Comparison of ENCODE assay signal across 2 cellular contexts in the genomic region with DNA sequence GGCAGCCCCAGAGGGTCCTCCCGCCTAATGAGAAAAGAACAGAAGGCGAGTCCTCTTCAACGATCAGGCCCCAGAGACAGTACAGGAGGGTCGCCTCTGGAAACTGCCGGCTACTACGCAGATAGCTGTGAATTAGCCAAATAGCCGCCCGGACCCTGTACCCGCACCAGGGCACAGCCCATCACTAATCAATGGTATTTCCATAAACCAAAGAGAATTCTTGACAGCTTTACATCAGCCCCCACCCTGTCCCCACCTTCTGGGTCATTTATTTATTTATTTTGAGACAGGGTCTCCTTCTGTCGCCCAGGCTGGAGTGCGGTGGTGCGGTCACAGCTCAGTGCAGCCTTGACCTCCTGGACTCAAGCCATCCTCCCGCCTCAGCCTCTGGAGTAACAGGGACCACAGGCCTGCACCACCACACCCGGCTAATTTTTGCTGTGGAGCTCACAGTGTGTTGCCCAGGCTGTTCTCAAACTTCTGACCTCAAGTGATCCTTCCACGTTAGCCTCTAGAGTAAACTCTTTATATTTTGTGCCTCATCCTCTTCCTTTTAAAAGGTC.
TF ChIP-seq lines count a peak whose summit lies in the region.

No MANE protein-coding gene starts in this region.

TF ChIP-seq in HCT116, 20 proteins besides CTCF, POLR2A, EP300 and RAD21 (continued from another document):
- TF ChIP-seq, protein P1, sequence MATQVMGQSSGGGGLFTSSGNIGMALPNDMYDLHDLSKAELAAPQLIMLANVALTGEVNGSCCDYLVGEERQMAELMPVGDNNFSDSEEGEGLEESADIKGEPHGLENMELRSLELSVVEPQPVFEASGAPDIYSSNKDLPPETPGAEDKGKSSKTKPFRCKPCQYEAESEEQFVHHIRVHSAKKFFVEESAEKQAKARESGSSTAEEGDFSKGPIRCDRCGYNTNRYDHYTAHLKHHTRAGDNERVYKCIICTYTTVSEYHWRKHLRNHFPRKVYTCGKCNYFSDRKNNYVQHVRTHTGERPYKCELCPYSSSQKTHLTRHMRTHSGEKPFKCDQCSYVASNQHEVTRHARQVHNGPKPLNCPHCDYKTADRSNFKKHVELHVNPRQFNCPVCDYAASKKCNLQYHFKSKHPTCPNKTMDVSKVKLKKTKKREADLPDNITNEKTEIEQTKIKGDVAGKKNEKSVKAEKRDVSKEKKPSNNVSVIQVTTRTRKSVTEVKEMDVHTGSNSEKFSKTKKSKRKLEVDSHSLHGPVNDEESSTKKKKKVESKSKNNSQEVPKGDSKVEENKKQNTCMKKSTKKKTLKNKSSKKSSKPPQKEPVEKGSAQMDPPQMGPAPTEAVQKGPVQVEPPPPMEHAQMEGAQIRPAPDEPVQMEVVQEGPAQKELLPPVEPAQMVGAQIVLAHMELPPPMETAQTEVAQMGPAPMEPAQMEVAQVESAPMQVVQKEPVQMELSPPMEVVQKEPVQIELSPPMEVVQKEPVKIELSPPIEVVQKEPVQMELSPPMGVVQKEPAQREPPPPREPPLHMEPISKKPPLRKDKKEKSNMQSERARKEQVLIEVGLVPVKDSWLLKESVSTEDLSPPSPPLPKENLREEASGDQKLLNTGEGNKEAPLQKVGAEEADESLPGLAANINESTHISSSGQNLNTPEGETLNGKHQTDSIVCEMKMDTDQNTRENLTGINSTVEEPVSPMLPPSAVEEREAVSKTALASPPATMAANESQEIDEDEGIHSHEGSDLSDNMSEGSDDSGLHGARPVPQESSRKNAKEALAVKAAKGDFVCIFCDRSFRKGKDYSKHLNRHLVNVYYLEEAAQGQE (IDR thresholded peaks at IDR 0.05; ENCODE audit: low read depth) = no peak
- TF ChIP-seq, protein P2, sequence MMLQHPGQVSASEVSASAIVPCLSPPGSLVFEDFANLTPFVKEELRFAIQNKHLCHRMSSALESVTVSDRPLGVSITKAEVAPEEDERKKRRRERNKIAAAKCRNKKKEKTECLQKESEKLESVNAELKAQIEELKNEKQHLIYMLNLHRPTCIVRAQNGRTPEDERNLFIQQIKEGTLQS (IDR thresholded peaks at IDR 0.05) = no peak
- no peak for TF ChIP-seq FOSL1 (IDR thresholded peaks at IDR 0.05; ENCODE audit: low read depth)
- TF ChIP-seq ZFX (IDR thresholded peaks at IDR 0.05) = no peak
- TF ChIP-seq SIN3A (IDR thresholded peaks at IDR 0.05; ENCODE audit: low read depth) = no peak
- no peak for TF ChIP-seq JUND (IDR thresholded peaks at IDR 0.05)
- TF ChIP-seq, protein P3, sequence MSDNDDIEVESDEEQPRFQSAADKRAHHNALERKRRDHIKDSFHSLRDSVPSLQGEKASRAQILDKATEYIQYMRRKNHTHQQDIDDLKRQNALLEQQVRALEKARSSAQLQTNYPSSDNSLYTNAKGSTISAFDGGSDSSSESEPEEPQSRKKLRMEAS (IDR thresholded peaks at IDR 0.05) = no peak
- TF ChIP-seq EZH2phosphoT487 (IDR thresholded peaks at IDR 0.05; ENCODE audit: borderline replicate concordance) = no peak
- TF ChIP-seq POLR2AphosphoS5 (IDR thresholded peaks at IDR 0.05; ENCODE audit: low read depth, low read length) = no peak
- TF ChIP-seq YY1 (IDR thresholded peaks at IDR 0.05; ENCODE audit: extremely low read depth, insufficient replicate concordance, low read depth, low read length) = no peak
- no peak for TF ChIP-seq TCF7L2 (IDR thresholded peaks at IDR 0.05; ENCODE audit: borderline replicate concordance, extremely low read depth, insufficient read depth, insufficient read length)
- TF ChIP-seq SP1 (IDR thresholded peaks at IDR 0.05; ENCODE audit: low read depth) = no peak
- TF ChIP-seq, protein P4, sequence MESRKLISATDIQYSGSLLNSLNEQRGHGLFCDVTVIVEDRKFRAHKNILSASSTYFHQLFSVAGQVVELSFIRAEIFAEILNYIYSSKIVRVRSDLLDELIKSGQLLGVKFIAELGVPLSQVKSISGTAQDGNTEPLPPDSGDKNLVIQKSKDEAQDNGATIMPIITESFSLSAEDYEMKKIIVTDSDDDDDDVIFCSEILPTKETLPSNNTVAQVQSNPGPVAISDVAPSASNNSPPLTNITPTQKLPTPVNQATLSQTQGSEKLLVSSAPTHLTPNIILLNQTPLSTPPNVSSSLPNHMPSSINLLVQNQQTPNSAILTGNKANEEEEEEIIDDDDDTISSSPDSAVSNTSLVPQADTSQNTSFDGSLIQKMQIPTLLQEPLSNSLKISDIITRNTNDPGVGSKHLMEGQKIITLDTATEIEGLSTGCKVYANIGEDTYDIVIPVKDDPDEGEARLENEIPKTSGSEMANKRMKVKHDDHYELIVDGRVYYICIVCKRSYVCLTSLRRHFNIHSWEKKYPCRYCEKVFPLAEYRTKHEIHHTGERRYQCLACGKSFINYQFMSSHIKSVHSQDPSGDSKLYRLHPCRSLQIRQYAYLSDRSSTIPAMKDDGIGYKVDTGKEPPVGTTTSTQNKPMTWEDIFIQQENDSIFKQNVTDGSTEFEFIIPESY (IDR thresholded peaks at IDR 0.05; ENCODE audit: extremely low read depth, insufficient replicate concordance, low read length) = no peak
- TF ChIP-seq SRF (IDR thresholded peaks at IDR 0.05; ENCODE audit: low read depth) = no peak

TF ChIP-seq in WTC11, 78 proteins besides CTCF, POLR2A, EP300 and RAD21 (continued from another document):
- TF ChIP-seq, protein P5, sequence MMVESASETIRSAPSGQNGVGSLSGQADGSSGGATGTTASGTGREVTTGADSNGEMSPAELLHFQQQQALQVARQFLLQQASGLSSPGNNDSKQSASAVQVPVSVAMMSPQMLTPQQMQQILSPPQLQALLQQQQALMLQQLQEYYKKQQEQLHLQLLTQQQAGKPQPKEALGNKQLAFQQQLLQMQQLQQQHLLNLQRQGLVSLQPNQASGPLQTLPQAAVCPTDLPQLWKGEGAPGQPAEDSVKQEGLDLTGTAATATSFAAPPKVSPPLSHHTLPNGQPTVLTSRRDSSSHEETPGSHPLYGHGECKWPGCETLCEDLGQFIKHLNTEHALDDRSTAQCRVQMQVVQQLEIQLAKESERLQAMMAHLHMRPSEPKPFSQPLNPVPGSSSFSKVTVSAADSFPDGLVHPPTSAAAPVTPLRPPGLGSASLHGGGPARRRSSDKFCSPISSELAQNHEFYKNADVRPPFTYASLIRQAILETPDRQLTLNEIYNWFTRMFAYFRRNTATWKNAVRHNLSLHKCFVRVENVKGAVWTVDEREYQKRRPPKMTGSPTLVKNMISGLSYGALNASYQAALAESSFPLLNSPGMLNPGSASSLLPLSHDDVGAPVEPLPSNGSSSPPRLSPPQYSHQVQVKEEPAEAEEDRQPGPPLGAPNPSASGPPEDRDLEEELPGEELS (CRISPR knock-in tag; IDR thresholded peaks at IDR 0.05) = no peak
- TF ChIP-seq, protein P6, sequence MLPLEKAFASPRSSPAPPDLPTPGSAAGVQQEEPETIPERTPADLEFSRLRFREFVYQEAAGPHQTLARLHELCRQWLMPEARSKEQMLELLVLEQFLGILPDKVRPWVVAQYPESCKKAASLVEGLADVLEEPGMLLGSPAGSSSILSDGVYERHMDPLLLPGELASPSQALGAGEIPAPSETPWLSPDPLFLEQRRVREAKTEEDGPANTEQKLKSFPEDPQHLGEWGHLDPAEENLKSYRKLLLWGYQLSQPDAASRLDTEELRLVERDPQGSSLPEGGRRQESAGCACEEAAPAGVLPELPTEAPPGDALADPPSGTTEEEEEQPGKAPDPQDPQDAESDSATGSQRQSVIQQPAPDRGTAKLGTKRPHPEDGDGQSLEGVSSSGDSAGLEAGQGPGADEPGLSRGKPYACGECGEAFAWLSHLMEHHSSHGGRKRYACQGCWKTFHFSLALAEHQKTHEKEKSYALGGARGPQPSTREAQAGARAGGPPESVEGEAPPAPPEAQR (CRISPR knock-in tag; IDR thresholded peaks at IDR 0.05) = no peak
- TF ChIP-seq CBFB (CRISPR knock-in tag; IDR thresholded peaks at IDR 0.05; ENCODE audit: low read depth) (no peak), TEAD1 (CRISPR knock-in tag; IDR thresholded peaks at IDR 0.05) (no peak), ZNF671 (CRISPR knock-in tag; IDR thresholded peaks at IDR 0.05) (no peak)
- TF ChIP-seq, protein P7, sequence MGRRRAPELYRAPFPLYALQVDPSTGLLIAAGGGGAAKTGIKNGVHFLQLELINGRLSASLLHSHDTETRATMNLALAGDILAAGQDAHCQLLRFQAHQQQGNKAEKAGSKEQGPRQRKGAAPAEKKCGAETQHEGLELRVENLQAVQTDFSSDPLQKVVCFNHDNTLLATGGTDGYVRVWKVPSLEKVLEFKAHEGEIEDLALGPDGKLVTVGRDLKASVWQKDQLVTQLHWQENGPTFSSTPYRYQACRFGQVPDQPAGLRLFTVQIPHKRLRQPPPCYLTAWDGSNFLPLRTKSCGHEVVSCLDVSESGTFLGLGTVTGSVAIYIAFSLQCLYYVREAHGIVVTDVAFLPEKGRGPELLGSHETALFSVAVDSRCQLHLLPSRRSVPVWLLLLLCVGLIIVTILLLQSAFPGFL (CRISPR knock-in tag; IDR thresholded peaks at IDR 0.05; ENCODE audit: borderline replicate concordance) = no peak
